1 cellular context compared by ENCODE assay signal in genomic region chr5:173091981-173092380, GRCh38.
TF ChIP-seq lines count a peak whose summit lies in the region.

No MANE protein-coding gene starts in this region.

TF ChIP-seq in GM12878, 131 proteins besides CTCF, POLR2A, EP300 and RAD21:
- peak; percentile 39; the same call in 1 of the 2 replicates for TF ChIP-seq RUNX3 (IDR thresholded peaks at IDR 0.05; ENCODE audit: low read length)
- TF ChIP-seq JUNB (IDR thresholded peaks at IDR 0.05) = peak; percentile 41; the same call in 1 of the 2 replicates
- TF ChIP-seq CEBPZ (IDR thresholded peaks at IDR 0.05; ENCODE audit: low read depth, low read length) = no peak
